Comparison of ENCODE assay signal across 8 cellular contexts in genomic region chr1:109790735-109791494, GRCh38. TPM values are rescaled to one million over a fixed set of nuclear protein-coding genes. Genes with fewer than 3 reads are reported as not detected.
DNase-seq lines count a peak whose midpoint lies in the region; TF ChIP-seq lines count a peak whose summit lies in the region.

No MANE protein-coding gene starts in this region.

- no peaks in the 10 kb centered on the region for H3K23me2 ChIP-seq in H9 (ENCODE audit: insufficient read length, low read depth, low read length, poor library complexity, severe bottlenecking)

- H3K79me2 ChIP-seq in H9 (ENCODE audit: insufficient read depth, low read length) (no peaks in the 10 kb centered on the region), OCI-LY7 (ENCODE audit: insufficient read depth, low read depth, low read length) (no peaks in the 10 kb centered on the region)

- H4K20me1 ChIP-seq in H9 (ENCODE audit: control insufficient read depth, insufficient read depth, insufficient read length) (no peaks in the 10 kb centered on the region), OCI-LY7 (ENCODE audit: insufficient read depth, low read length) (no peaks in the 10 kb centered on the region)

- H4K8ac ChIP-seq in H9 (replicated peaks; ENCODE audit: insufficient read length, low read depth, low read length), result no peak overlapping the region

- H3K18ac ChIP-seq in H9 (ENCODE audit: insufficient read length, low read depth, low read length), result peak overlapping the region; percentile 30

- H4K91ac ChIP-seq in H9 (ENCODE audit: insufficient read length, low read depth, low read length), result no peak overlapping the region

- intact Hi-C loops in Caco-2 (cut with micrococcal nuclease; ENCODE audit: unreplicated experiment), result no loop called here
- intact Hi-C loops in OCI-LY7 (cut with micrococcal nuclease; ENCODE audit: unreplicated experiment), result no loop called here
- intact Hi-C loops in head of caudate nucleus (cut with DNase I), result loop anchor here (10.0 kb wide), 1 partner anchor 124 kb away; the partner anchor contains the start of gene CSF1
- intact Hi-C loops in testis (cut with DNase I; ENCODE audit: low total_unique reads), result loop anchor here (5.0 kb wide), 1 partner anchor 191 kb away; the partner anchor contains the start of gene AHCYL1

- no peak overlapping the region for H2BK12ac ChIP-seq in H9 (ENCODE audit: insufficient read length, low read depth, low read length)

- H3K9me3 Mint-ChIP-seq in Caco-2 (ENCODE audit: unreplicated experiment), result no peaks in the 10 kb centered on the region
- no peaks in the 10 kb centered on the region for H3K9me3 Mint-ChIP-seq in H9

- H4K5ac ChIP-seq in H9 (ENCODE audit: insufficient read length, low read depth, low read length), result no peak overlapping the region

- H3T11ph ChIP-seq in H9 (ENCODE audit: low read length), result no peak overlapping the region

- DNase-seq in Caco-2 (no peak), H9 (peak; percentile 74), OCI-LY7 (ENCODE audit: low spot score) (peak; percentile 71), activated T-helper 1 cell treated with Interleukin-2 at 50 U/mL for 16 hours (ENCODE audit: low read depth) (peak; percentile 71), head of caudate nucleus (peak in 24 of 42 donors; percentile 9 to 69 (median 38)), testis (no peak), NCI-H2029 treated with DMSO at 0.1 percent for 48 hours (lab: John Stamatoyannopoulos, UW) (no peak)
- peak; percentile 53 to 66 for DNase-seq in stimulated activated CD4-positive, alpha-beta T cell treated with anti-CD3 and anti-CD28 coated beads, Interleukin-12 subunit alpha, Interleukin-12 subunit beta, amount 100 ng/mL, for 24 hours (ENCODE audit: low read depth in 2 of 2)

- H2BK20ac ChIP-seq in H9 (ENCODE audit: low read depth, low read length, poor library complexity, severe bottlenecking), result no peak overlapping the region

- H3K4me3 ChIP-seq in Caco-2 (ENCODE audit: low read depth, low read length) (no peak overlapping the region), OCI-LY7 (ENCODE audit: low read depth, low read length, poor library complexity, severe bottlenecking) (no peak overlapping the region), testis (no peak overlapping the region)

- H3K4me1 Mint-ChIP-seq in Caco-2 (ENCODE audit: low read depth, unreplicated experiment) (peaks cover 7% of the 10 kb centered on the region), H9 (peaks cover 40 to 43% of the 10 kb centered on the region in 2 experiments)

- TF ChIP-seq CTCF in Caco-2 (IDR thresholded peaks at IDR 0.05; ENCODE audit: insufficient read depth in 1 of 2, low read depth in 1 of 2, low read length in 1 of 2, severe bottlenecking in 1 of 2, unreplicated experiment in 1 of 2) (no peak), H9 (conservative IDR thresholded peaks at IDR 0.05) (peak; percentile 60), OCI-LY7 (conservative IDR thresholded peaks at IDR 0.05; ENCODE audit: low read length) (peak; percentile 57), testis (IDR thresholded peaks at IDR 0.05) (no peak)

- TF ChIP-seq POLR2A in testis (IDR thresholded peaks at IDR 0.05), result no peak

- H3K9me2 ChIP-seq in OCI-LY7 (ENCODE audit: insufficient read depth, low read length), result no peaks in the 10 kb centered on the region

- no peak overlapping the region for H3K4me2 ChIP-seq in H9 (ENCODE audit: insufficient read depth, insufficient read length, low read length)
- H3K4me2 ChIP-seq in OCI-LY7 (ENCODE audit: low read length), result no peak overlapping the region

- H2AFZ ChIP-seq in H9 (ENCODE audit: low read length), result no peak overlapping the region
- no peak overlapping the region for H2AFZ ChIP-seq in OCI-LY7 (ENCODE audit: low read length)

- H3K9me3 ChIP-seq in Caco-2 (no peaks in the 10 kb centered on the region), H9 (ENCODE audit: control insufficient read depth, low read depth, low read length) (no peaks in the 10 kb centered on the region), OCI-LY7 (ENCODE audit: low read length) (no peaks in the 10 kb centered on the region), testis (no peaks in the 10 kb centered on the region)

- no peak overlapping the region for H3K14ac ChIP-seq in H9 (ENCODE audit: insufficient read depth, low read length)

- peaks cover 13% of the 10 kb centered on the region for H3K4me1 ChIP-seq in Caco-2
- H3K4me1 ChIP-seq in H9 (ENCODE audit: insufficient read depth, low read length), result peaks cover 6% of the 10 kb centered on the region; the same call in 1 of the 2 replicates
- H3K4me1 ChIP-seq in OCI-LY7 (ENCODE audit: insufficient read depth, low read length, poor library complexity, severe bottlenecking), result no peaks in the 10 kb centered on the region
- peaks cover 21% of the 10 kb centered on the region for H3K4me1 ChIP-seq in testis

- no peak overlapping the region for H2BK120ac ChIP-seq in H9 (ENCODE audit: low read depth, low read length, poor library complexity, severe bottlenecking)

- H3K23ac ChIP-seq in H9 (ENCODE audit: insufficient read length, low read depth, low read length), result no peak overlapping the region

- no peak overlapping the region for H2BK5ac ChIP-seq in H9 (ENCODE audit: insufficient read length, low read length)

- H3K27me3 ChIP-seq in Caco-2 (replicated peaks; ENCODE audit: control insufficient read depth, insufficient read depth, low read length) (no peaks in the 10 kb centered on the region), H9 (ENCODE audit: insufficient read depth, low read length) (no peaks in the 10 kb centered on the region), testis (no peaks in the 10 kb centered on the region)

- H3K36me3 Mint-ChIP-seq in Caco-2 (ENCODE audit: insufficient read depth, unreplicated experiment), result no peaks in the 10 kb centered on the region
- H3K36me3 Mint-ChIP-seq in H9 (ENCODE audit: insufficient read depth in 1 of 3, low read depth in 3 of 3), result no peaks in the 10 kb centered on the region

- POLR2A ChIA-PET in Caco-2 (lab: Charles Lee), result no interaction called here
- POLR2A ChIA-PET in OCI-LY7 (lab: Charles Lee), result interaction anchor here (0.6 to 0.7 kb wide), 2 partner anchors 20 to 214 kb away, joined by 3 to 6 read pairs; no protein-coding TSS in a partner anchor

- H2BK15ac ChIP-seq in H9 (ENCODE audit: low read depth, low read length), result no peak overlapping the region

- no peak overlapping the region for H3K4me3 Mint-ChIP-seq in Caco-2 (ENCODE audit: unreplicated experiment)
- no peak overlapping the region for H3K4me3 Mint-ChIP-seq in H9

- H3K27ac Mint-ChIP-seq in Caco-2 (ENCODE audit: unreplicated experiment) (peak overlapping the region; percentile 12), H9 (no peak overlapping the region; a peak in 1 of 7 replicates)

- H3K4ac ChIP-seq in H9 (ENCODE audit: low read depth, low read length), result no peak overlapping the region

- H3K36me3 ChIP-seq in Caco-2 (ENCODE audit: control insufficient read depth, insufficient read depth, low read length) (no peaks in the 10 kb centered on the region), OCI-LY7 (ENCODE audit: insufficient read depth, low read length) (no peaks in the 10 kb centered on the region), testis (ENCODE audit: low read depth, missing control alignments) (no peaks in the 10 kb centered on the region)

- no peak overlapping the region for H2AK5ac ChIP-seq in H9 (ENCODE audit: insufficient read length, low read length)

- WGBS in H9 (ENCODE audit: extremely low coverage, insufficient read length, low lambda C conversion rate), result no CpG with 5 or more reads among the region's 12 CpGs
- 88 to 91% methylated on average over 10 of the region's 12 CpGs for WGBS in testis, 2 donors

- no peaks in the 10 kb centered on the region for H3K79me1 ChIP-seq in H9 (ENCODE audit: insufficient read depth, low read depth, low read length, poor library complexity, severe bottlenecking)

- BruUV-seq in Caco-2 (replicated peaks; lab: Mats Ljungman, UMichigan) (no TSS peak), OCI-LY7 (replicated peaks; lab: Mats Ljungman, UMichigan) (no TSS peak)

- H3K27ac ChIP-seq in H9 (ENCODE audit: insufficient read length, low read depth, low read length) (no peak overlapping the region), OCI-LY7 (ENCODE audit: low read depth, low read length, poor library complexity, severe bottlenecking) (no peak overlapping the region), testis (no peak overlapping the region)

- no peak overlapping the region for H3K56ac ChIP-seq in H9 (ENCODE audit: insufficient read length, low read depth, low read length)

- no peak overlapping the region for H3K9ac ChIP-seq in H9 (ENCODE audit: extremely low read depth, insufficient read length, low read length)

- CTCF ChIA-PET in Caco-2 (lab: Charles Lee), result interaction anchor here (1.4 to 2.2 kb wide), 2 partner anchors 169 to 193 kb away, joined by 3 to 8 read pairs; partner anchors contain the start of gene AHCYL1
- CTCF ChIA-PET in OCI-LY7 (lab: Charles Lee; ENCODE audit: unreplicated experiment), result interaction anchor here (1.3 kb wide), 1 partner anchor 193 kb away, joined by 3 read pairs; no protein-coding TSS in a partner anchor

- H3K27me3 Mint-ChIP-seq in Caco-2 (ENCODE audit: insufficient read depth, unreplicated experiment) (no peaks in the 10 kb centered on the region), H9 (ENCODE audit: low read depth) (no peaks in the 10 kb centered on the region; the same call in none of the 2 replicates)

RNA-seq across cellular contexts. Expression of gene EPS8L3, which starts 27.2 kb away (rescaled TPM):
- total RNA-seq in Caco-2 (2022), result 15.3 and 18.5 TPM in 2 replicates
- total RNA-seq in H9 (2021), result not detected in 2 replicates
- not detected in 2 replicates for total RNA-seq in OCI-LY7 (2014; rRNA removed; shearing (Covaris generic))
- total RNA-seq in OCI-LY7 (2022), result not detected in 2 replicates
- total RNA-seq in testis, result 1 to 10 TPM; 3.3 to 7.2 TPM
- 7.7 TPM for polyA plus RNA-seq in testis (ENCODE audit: insufficient read depth, low read depth, low replicate concordance)

RNA-seq across cellular contexts. Expression of gene GSTM3, which starts 50.1 kb away (rescaled TPM):
- total RNA-seq in Caco-2 (2022) (8.9 and 10.6 TPM in 2 replicates), H9 (2021) (2.7 and 3.5 TPM in 2 replicates), OCI-LY7 (2022) (not detected in 2 replicates), testis (100 to 1,000 TPM; 748 to 769 TPM)
- total RNA-seq in OCI-LY7 (2014; rRNA removed; shearing (Covaris generic)), result not detected in 2 replicates
- 1,464 TPM for polyA plus RNA-seq in testis (ENCODE audit: insufficient read depth, low read depth, low replicate concordance)

Comparison
In these comparisons a context has a peak if more than half of its experiments do, and no peak if none do; other contexts are left out.
1. DNase-seq: peak in H9 (single experiment), OCI-LY7 (single experiment), activated T-helper 1 cell treated with Interleukin-2 at 50 U/mL for 16 hours (single experiment), head of caudate nucleus (24 of 42) and stimulated activated CD4-positive, alpha-beta T cell treated with anti-CD3 and anti-CD28 coated beads, Interleukin-12 subunit alpha, Interleukin-12 subunit beta, amount 100 ng/mL, for 24 hours (2 of 2); none in Caco-2 (0 of 2), testis (single experiment) and NCI-H2029 treated with DMSO at 0.1 percent for 48 hours (single experiment).
2. CTCF ChIP-seq: peak in H9 (single experiment) and OCI-LY7 (single experiment); none in Caco-2 (0 of 2) and testis (0 of 3).
3. RNA of gene GSTM3, which starts 50.1 kb away (total RNA-seq): 748 to 769 TPM in testis; 8.9 to 10.6 TPM in Caco-2, 2.7 to 3.5 TPM in H9 and not detected in OCI-LY7; every median in the first group is over 10 times any median in the second.
4. intact Hi-C loops: an anchor here in head of caudate nucleus (10.0 kb wide) and testis (5.0 kb wide); none called in Caco-2 and OCI-LY7.